In the genomic region with DNA sequence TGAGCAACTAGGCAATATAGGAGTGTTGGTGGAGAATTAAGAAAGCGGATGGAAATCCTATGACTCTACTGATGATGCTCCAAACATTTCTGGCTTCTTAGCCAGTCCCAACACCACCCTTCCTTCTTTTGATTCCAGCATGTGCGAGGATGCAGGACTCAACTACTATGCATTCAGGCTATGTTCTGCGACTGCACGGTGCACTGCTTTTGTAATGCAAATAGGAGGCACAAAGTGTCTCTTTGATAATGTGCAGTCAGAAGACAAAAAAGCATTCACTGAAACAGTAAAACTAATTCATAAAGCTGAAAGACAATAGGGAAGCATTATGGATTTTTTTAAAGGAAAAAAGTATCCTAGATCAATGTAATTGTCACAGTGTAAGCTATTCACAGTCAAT, we compare ENCODE assay signal across 15 cellular contexts.
"Had no signal": no experiment of that assay in that cellular context is flagged by ENCODE, and none has a peak within 500 bp of the region (broad histone marks: within the 10 kb centered on the region; RNA-seq: fewer than 3 reads in every experiment).

No MANE protein-coding gene starts in this region.

- H3K4me3 Mint-ChIP-seq: natural killer cell treated with Interleukin-12 subunit alpha and Interleukin-12 subunit beta and Interleukin-15 and Interleukin-18, amount 100 ng/mL, for 72 hours had no signal

- H3K27me3 ChIP-seq: breast epithelium, foreskin keratinocyte, hepatocyte, right atrium auricular region, stomach, tibial artery, vagina had no signal

- DNase-seq: activated effector memory CD4-positive, alpha-beta T cell treated with anti-CD3 and anti-CD28 coated beads, Interleukin-2, amount 50 U/mL, for 16 hours; activated T-cell treated with anti-CD3 and anti-CD28 coated beads, Interleukin-2, amount 50 U/mL, for 1 hour; amniotic stem cell; foreskin keratinocyte; left cardiac atrium; small intestine; stomach; tibial artery had no signal

- H3K36me3 Mint-ChIP-seq: activated naive CD4-positive, alpha-beta T cell treated with anti-CD3 and anti-CD28 coated beads, Interleukin-2, amount 50 U/mL, for 72 hours; natural killer cell treated with Interleukin-12 subunit alpha and Interleukin-12 subunit beta and Interleukin-15 and Interleukin-18, amount 100 ng/mL, for 72 hours had no signal

- H3K9me3 Mint-ChIP-seq: activated naive CD4-positive, alpha-beta T cell treated with anti-CD3 and anti-CD28 coated beads, Interleukin-2, amount 50 U/mL, for 72 hours; natural killer cell treated with Interleukin-12 subunit alpha and Interleukin-12 subunit beta and Interleukin-15 and Interleukin-18, amount 100 ng/mL, for 72 hours had no signal

- H3K27ac ChIP-seq: breast epithelium, foreskin keratinocyte, hepatocyte, right atrium auricular region, tibial artery, vagina had no signal

- H3K27ac Mint-ChIP-seq: activated naive CD4-positive, alpha-beta T cell treated with anti-CD3 and anti-CD28 coated beads, Interleukin-2, amount 50 U/mL, for 72 hours; natural killer cell treated with Interleukin-12 subunit alpha and Interleukin-12 subunit beta and Interleukin-15 and Interleukin-18, amount 100 ng/mL, for 72 hours had no signal

- H3K4me3 ChIP-seq: breast epithelium, hepatocyte, lung, right atrium auricular region, stomach, tibial artery, vagina had no signal
